In the genomic region with DNA sequence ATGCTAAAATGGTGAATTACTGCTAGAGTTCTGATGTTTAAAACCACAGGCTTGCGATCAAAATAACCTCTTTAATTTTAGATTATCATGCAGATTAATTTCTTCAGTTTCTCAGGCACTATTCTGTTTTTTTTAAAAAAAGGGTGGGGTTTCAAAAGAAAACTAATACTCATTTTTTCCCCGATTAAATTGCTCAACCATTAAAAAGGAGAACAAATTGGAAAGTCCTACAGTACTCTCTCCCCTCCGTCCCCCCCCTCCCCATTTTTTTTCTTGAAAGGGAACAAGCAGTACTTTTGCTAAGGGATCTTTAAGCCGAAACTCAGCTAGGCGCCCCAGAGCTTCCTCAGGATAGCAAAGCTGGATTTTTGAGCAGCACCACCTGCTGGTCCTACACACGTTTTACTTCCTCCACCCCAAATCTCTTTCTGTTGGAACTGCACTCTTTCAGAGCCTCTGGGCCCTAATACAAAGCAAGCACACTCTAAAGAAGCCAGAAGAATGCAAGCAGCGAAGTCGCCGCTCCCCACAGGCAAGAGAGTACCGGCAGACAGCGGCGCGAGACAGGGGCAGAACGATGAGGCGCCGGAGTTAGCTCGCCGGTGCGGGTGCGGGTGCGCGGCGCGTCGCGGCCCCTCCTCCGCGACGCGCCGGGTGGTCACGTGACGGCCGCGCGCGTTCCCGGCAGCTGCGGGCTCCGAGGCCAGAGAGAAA, we compare ENCODE assay signal across 8 cellular contexts. TPM values are rescaled to one million over a fixed set of nuclear protein-coding genes. Genes with fewer than 3 reads are reported as not detected.
DNase-seq lines count a peak whose midpoint lies in the region; ATAC-seq and TF ChIP-seq lines count a peak whose summit lies in the region.

Gene RNF146, plus strand, starts transcription at position 687 of the 714 bp plus-strand sequence. CDS start 13,475 bp downstream, outside the sequence.

- H3K27me3 ChIP-seq in esophagus muscularis mucosa, result no peaks in the 10 kb centered on the region
- no peaks in the 10 kb centered on the region for H3K27me3 ChIP-seq in muscle layer of colon (ENCODE audit: control insufficient read depth in 1 of 2, insufficient read depth in 2 of 2, low read length in 2 of 2)

- no peaks in the 10 kb centered on the region for H3K9me3 ChIP-seq in OCI-LY7 (ENCODE audit: low read length)
- H3K9me3 ChIP-seq in esophagus muscularis mucosa, result no peaks in the 10 kb centered on the region
- H3K9me3 ChIP-seq in muscle layer of colon (ENCODE audit: low read length), result no peaks in the 10 kb centered on the region

- H3K36me3 ChIP-seq in OCI-LY7 (ENCODE audit: insufficient read depth, low read length), result no peaks in the 10 kb centered on the region
- H3K36me3 ChIP-seq in esophagus muscularis mucosa, result no peaks in the 10 kb centered on the region
- no peaks in the 10 kb centered on the region for H3K36me3 ChIP-seq in muscle layer of colon (ENCODE audit: insufficient read depth, low read length)

- TSS peak; percentile 49 for BruUV-seq in OCI-LY7 (replicated peaks; lab: Mats Ljungman, UMichigan)

- H3K4me3 Mint-ChIP-seq in activated T-cell treated with anti-CD3 and anti-CD28 coated beads, Interleukin-2, amount 50 U/mL, for 24 hours, result peak within 1 kb of the TSS; percentile 89

- H3K4me1 ChIP-seq in OCI-LY7 (ENCODE audit: insufficient read depth, low read length, poor library complexity, severe bottlenecking), result peaks cover 19% of the 10 kb centered on the region
- H3K4me1 ChIP-seq in esophagus muscularis mucosa, result peaks cover 20 to 37% (median 27%) of the 10 kb centered on the region in 4 donors
- peaks cover 26% of the 10 kb centered on the region for H3K4me1 ChIP-seq in muscle layer of colon (ENCODE audit: insufficient read depth, low read length)

- CTCF ChIA-PET in OCI-LY7 (lab: Charles Lee; ENCODE audit: unreplicated experiment), result interaction anchor here (0.6 to 0.9 kb wide), 3 partner anchors 62 to 79 kb away, joined by 3 to 6 read pairs (median 4); no protein-coding TSS in a partner anchor

- peak within 1 kb of the TSS; percentile 100 for H3K27ac Mint-ChIP-seq in activated T-cell treated with anti-CD3 and anti-CD28 coated beads, Interleukin-2, amount 50 U/mL, for 24 hours

- no peaks in the 10 kb centered on the region for H3K9me3 Mint-ChIP-seq in activated T-cell treated with anti-CD3 and anti-CD28 coated beads, Interleukin-2, amount 50 U/mL, for 24 hours

- H3K79me2 ChIP-seq in OCI-LY7 (ENCODE audit: insufficient read depth, low read depth, low read length), result peaks cover 38% of the 10 kb centered on the region

- H3K27ac ChIP-seq in OCI-LY7 (ENCODE audit: low read depth, low read length, poor library complexity, severe bottlenecking) (peak within 1 kb of the TSS; percentile 95), esophagus muscularis mucosa (replicated peaks in 1 of 4) (peak within 1 kb of the TSS; percentile 98 to 100 (median 99)), muscle layer of colon (ENCODE audit: low read depth, low read length) (peak within 1 kb of the TSS; percentile 95)

- peak within 1 kb of the TSS; percentile 89 for H2AFZ ChIP-seq in OCI-LY7 (ENCODE audit: low read length)

- H3K4me2 ChIP-seq in OCI-LY7 (ENCODE audit: low read length), result peak within 1 kb of the TSS; percentile 93

- H3K4me1 Mint-ChIP-seq in activated T-cell treated with anti-CD3 and anti-CD28 coated beads, Interleukin-2, amount 50 U/mL, for 24 hours (ENCODE audit: low read depth), result peaks cover 32% of the 10 kb centered on the region

- H3K27me3 Mint-ChIP-seq in activated T-cell treated with anti-CD3 and anti-CD28 coated beads, Interleukin-2, amount 50 U/mL, for 24 hours, result no peaks in the 10 kb centered on the region

- peak; percentile 88 for ATAC-seq in GM21528 (IDR thresholded peaks at IDR 0.05; ENCODE audit: low FRiP score, unreplicated experiment)

- peaks cover 6% of the 10 kb centered on the region; the same call in 1 of the 2 replicates for H4K20me1 ChIP-seq in OCI-LY7 (ENCODE audit: insufficient read depth, low read length)

- TF ChIP-seq EP300 in esophagus muscularis mucosa (IDR thresholded peaks at IDR 0.05), result no peak

- peak; percentile 61 for DNase-seq in DMS114 treated with DMSO at 0.1 percent for 48 hours (lab: John Stamatoyannopoulos, UW; ENCODE audit: unreplicated experiment)
- DNase-seq in HuH-7.5 (ENCODE audit: low spot score), result peak; percentile 68
- peak; percentile 85 for DNase-seq in OCI-LY7 (ENCODE audit: low spot score)
- DNase-seq in activated T-cell treated with anti-CD3 and anti-CD28 coated beads, Interleukin-2, amount 50 U/mL, for 24 hours, result peak; percentile 88
- DNase-seq in esophagus muscularis mucosa (ENCODE audit: extremely low spot score), result peak; percentile 95
- peak; percentile 47 for DNase-seq in stimulated activated CD8-positive, alpha-beta memory T cell treated with anti-CD3 and anti-CD28 coated beads, Interleukin-7, amount 100 ng/mL, for 1 hour (ENCODE audit: low read depth in 2 of 2)

- peaks cover 22% of the 10 kb centered on the region for H3K36me3 Mint-ChIP-seq in activated T-cell treated with anti-CD3 and anti-CD28 coated beads, Interleukin-2, amount 50 U/mL, for 24 hours (ENCODE audit: low read depth)

- TF ChIP-seq CTCF in OCI-LY7 (conservative IDR thresholded peaks at IDR 0.05; ENCODE audit: low read length) (peak; percentile 86), esophagus muscularis mucosa (IDR thresholded peaks at IDR 0.05) (peak; percentile 74 to 78 (median 76))

- TF ChIP-seq POLR2A in esophagus muscularis mucosa (IDR thresholded peaks at IDR 0.05; ENCODE audit: low read depth), result no peak

- POLR2A ChIA-PET in OCI-LY7 (lab: Charles Lee), result interaction anchor here (0.6 to 2.7 kb wide), 12 partner anchors 9 to 1485 kb away, joined by 3 to 10 read pairs (median 4); partner anchors contain the start of gene ECHDC1

- peak within 1 kb of the TSS; percentile 94 for H3K9ac ChIP-seq in muscle layer of colon (ENCODE audit: low read length)

- H3K4me3 ChIP-seq in OCI-LY7 (ENCODE audit: low read depth, low read length, poor library complexity, severe bottlenecking) (peak within 1 kb of the TSS; percentile 76), esophagus muscularis mucosa (peak within 1 kb of the TSS; percentile 79 to 95 (median 90)), muscle layer of colon (ENCODE audit: low read depth in 1 of 2, low read length in 2 of 2) (peak within 1 kb of the TSS; percentile 64 to 93)

- H3K9me2 ChIP-seq in OCI-LY7 (ENCODE audit: insufficient read depth, low read length), result no peaks in the 10 kb centered on the region

- WGBS in esophagus muscularis mucosa, result under 1% methylated on average over 6 of the region's 40 CpGs

- intact Hi-C loops in OCI-LY7 (cut with micrococcal nuclease; ENCODE audit: unreplicated experiment) (loop anchor here (2.0 kb wide), 3 partner anchors 76 to 926 kb away; partner anchors contain the start of genes CENPW and ECHDC1), esophagus muscularis mucosa (cut with DNase I) (no loop called here)

RNA-seq across cellular contexts. Expression of gene RNF146, which starts in this region (rescaled TPM):
- 11.1 and 16.2 TPM in 2 replicates for total RNA-seq in OCI-LY7 (2014; rRNA removed; shearing (Covaris generic))
- total RNA-seq in OCI-LY7 (2022) (26.3 and 31.1 TPM in 2 replicates), esophagus muscularis mucosa (10 to 100 TPM; 48.7 to 57.7 (median 54.8) TPM)

Comparison
In these comparisons a context has a peak if more than half of its experiments do, and no peak if none do; other contexts are left out.
1. Peak in every context shown above with its lines: DNase-seq, ATAC-seq, H3K4me3 ChIP-seq and H3K27ac ChIP-seq.